ENCODE assay signal across 1 cellular context in the genomic region with DNA sequence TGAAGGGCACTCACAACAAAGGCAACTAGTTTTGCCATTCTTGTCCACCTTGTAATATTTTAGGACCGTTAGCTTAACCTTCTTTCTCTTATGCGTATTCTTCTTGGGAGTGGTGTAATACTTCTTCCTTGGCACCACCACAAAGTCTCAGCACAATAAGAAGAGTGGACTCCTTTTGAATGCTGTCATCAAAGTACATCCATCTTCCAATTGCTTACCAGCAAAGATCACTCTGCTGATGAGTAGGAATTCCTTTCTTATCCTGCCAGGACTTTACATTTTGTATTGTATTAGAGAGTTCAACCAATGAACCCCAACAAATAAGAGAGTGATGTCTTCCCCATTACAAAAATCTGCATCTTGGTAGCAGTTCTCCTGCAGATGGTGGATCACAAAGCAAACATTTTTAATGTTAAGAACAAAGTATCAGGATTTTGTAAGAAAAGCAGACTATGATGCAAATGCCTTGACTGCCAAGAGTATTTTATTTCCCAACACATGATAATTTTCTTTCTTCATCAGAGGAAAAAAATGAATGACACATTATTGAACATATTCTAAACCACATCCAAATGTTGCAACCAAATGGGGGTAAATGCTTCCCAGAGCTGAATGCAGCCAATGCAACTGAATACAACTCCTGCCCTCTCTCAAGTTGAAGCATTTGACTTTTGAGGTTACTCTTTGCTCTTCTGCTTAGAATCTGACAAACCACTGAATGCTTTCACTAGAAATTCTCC.
TF ChIP-seq lines count a peak whose summit lies in the region.

No MANE protein-coding gene starts in this region.

TF ChIP-seq in GM23338, 12 proteins besides CTCF, POLR2A, EP300 and RAD21 (continued from another document):
- TF ChIP-seq ETS1 (IDR thresholded peaks at IDR 0.05) (no peak), REST (IDR thresholded peaks at IDR 0.05; ENCODE audit: unreplicated experiment) (no peak), ZNF331 (CRISPR knock-in tag; IDR thresholded peaks at IDR 0.05; ENCODE audit: low read depth) (no peak), CREB1 (CRISPR knock-in tag; IDR thresholded peaks at IDR 0.05; ENCODE audit: low read depth) (no peak), STAT1 (IDR thresholded peaks at IDR 0.05; ENCODE audit: unreplicated experiment) (no peak)
TF ChIP-seq in GM23338: peak in this region for 0.
